10 cellular contexts compared by ENCODE assay signal in the genomic region with DNA sequence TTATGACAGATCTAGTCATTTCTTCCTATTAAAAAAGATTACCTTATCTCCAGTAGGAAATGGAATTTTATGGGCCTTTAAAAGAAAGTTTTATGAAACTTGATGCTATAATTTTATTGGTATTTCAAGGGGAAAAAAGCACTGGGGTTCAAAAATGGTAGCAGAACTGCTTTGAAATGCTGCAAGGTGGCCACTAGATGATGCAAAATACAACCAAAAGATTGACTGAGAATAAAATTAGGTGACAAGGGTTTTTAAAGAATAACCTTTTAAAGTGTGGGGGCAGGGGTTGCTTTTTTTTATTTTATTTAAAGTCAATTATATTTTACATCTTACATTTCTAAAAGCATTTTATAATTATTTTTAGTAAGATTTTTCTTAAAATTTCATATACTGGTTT.
DNase-seq lines count a peak whose midpoint lies in the region; ATAC-seq and TF ChIP-seq lines count a peak whose summit lies in the region.
"Had no signal": no experiment of that assay in that cellular context is flagged by ENCODE, and none has a peak within 500 bp of the region (broad histone marks: within the 10 kb centered on the region; RNA-seq: fewer than 3 reads in every experiment).

No MANE protein-coding gene starts in this region.

- H3K79me2 ChIP-seq in GM23248 (ENCODE audit: insufficient read depth) = no peaks in the 10 kb centered on the region

- ATAC-seq in body of pancreas (no peak), lung (ENCODE audit: insufficient read depth, low FRiP score) (no peak), HG02870 (IDR thresholded peaks at IDR 0.05; ENCODE audit: unreplicated experiment) (no peak)

- H3K9me3 ChIP-seq in GM23248 (ENCODE audit: low read depth) = no peaks in the 10 kb centered on the region
- no peaks in the 10 kb centered on the region for H3K9me3 ChIP-seq in body of pancreas
- H3K9me3 ChIP-seq in lung (ENCODE audit: control insufficient read depth in 2 of 2, insufficient read depth in 1 of 2, low read length in 1 of 2) = no peaks in the 10 kb centered on the region

- no peak overlapping the region for H2AFZ ChIP-seq in GM23248

- H4K20me1 ChIP-seq in GM23248 (ENCODE audit: insufficient read depth) = no peaks in the 10 kb centered on the region

- no peaks in the 10 kb centered on the region for H3K9me2 ChIP-seq in GM23248 (ENCODE audit: insufficient read depth)

- H3K27me3 ChIP-seq in GM23248 (replicated peaks; ENCODE audit: insufficient read depth) (no peaks in the 10 kb centered on the region), body of pancreas (no peaks in the 10 kb centered on the region), lung (ENCODE audit: control insufficient read depth, insufficient read depth) (no peaks in the 10 kb centered on the region)

- in situ Hi-C loops in GM23248 (cut with MboI) = loop anchor here (10.0 kb wide), 1 partner anchor 252 kb away; no protein-coding TSS in a partner anchor

- TF ChIP-seq POLR2A in body of pancreas (IDR thresholded peaks at IDR 0.05) = no peak

- no peaks in the 10 kb centered on the region for H3F3A ChIP-seq in GM23248 (ENCODE audit: insufficient read depth)

- H3K4me3 ChIP-seq in GM23248 (no peak overlapping the region), body of pancreas (no peak overlapping the region), lung (no peak overlapping the region)

- peak; percentile 18 for DNase-seq in AG20443 (ENCODE audit: low spot score)
- DNase-seq in GM23248 = peak; percentile 35
- no peak for DNase-seq in body of pancreas
- no peak for DNase-seq in lung (ENCODE audit: low spot score)
- no peak for DNase-seq in NCI-H1417 treated with DMSO at 0.1 percent for 48 hours (lab: John Stamatoyannopoulos, UW)
- DNase-seq in NCI-H1436 (lab: John Stamatoyannopoulos, UW) = no peak
- no peak for DNase-seq in activated naive CD4-positive, alpha-beta T cell (lab: John Stamatoyannopoulos, UW)
- DNase-seq: left cardiac atrium had no signal

- H3K4me1 ChIP-seq in GM23248 (ENCODE audit: insufficient read depth) = peaks cover 5% of the 10 kb centered on the region; the same call in 1 of the 2 replicates
- H3K4me1 ChIP-seq in body of pancreas = no peaks in the 10 kb centered on the region
- peaks cover 0 to 4% of the 10 kb centered on the region in 2 donors for H3K4me1 ChIP-seq in lung (ENCODE audit: control insufficient read depth in 2 of 2, insufficient read depth in 2 of 2, low read length in 2 of 2)

- intact Hi-C loops in body of pancreas (cut with DNase I) = no loop called here

- peaks cover 41% of the 10 kb centered on the region for H3K36me3 ChIP-seq in GM23248 (ENCODE audit: low read depth)
- peaks cover 0 to 10% of the 10 kb centered on the region in 2 donors for H3K36me3 ChIP-seq in body of pancreas (replicated peaks in 1 of 2; ENCODE audit: insufficient read depth in 1 of 2, low read depth in 2 of 2)
- peaks cover 2 to 5% of the 10 kb centered on the region in 2 donors for H3K36me3 ChIP-seq in lung (ENCODE audit: control insufficient read depth in 2 of 2, insufficient read depth in 2 of 2, low read length in 2 of 2)

- peak; percentile 18 to 70 (median 53) for TF ChIP-seq CTCF in body of pancreas (IDR thresholded peaks at IDR 0.05)
- TF ChIP-seq CTCF in lung (IDR thresholded peaks at IDR 0.05; ENCODE audit: control extremely low read depth, extremely low read depth) = peak; percentile 47

- H3K9ac ChIP-seq in GM23248 = no peak overlapping the region
- H3K9ac ChIP-seq: KMS-11 had no signal

- H3K4me2 ChIP-seq in GM23248 (ENCODE audit: unreplicated experiment) = no peak overlapping the region
- H3K4me2 ChIP-seq: KMS-11 had no signal

- H3K27ac ChIP-seq in GM23248 (no peak overlapping the region), body of pancreas (no peak overlapping the region), lung (ENCODE audit: low read depth in 1 of 2, low read length in 1 of 2) (no peak overlapping the region)
- H3K27ac ChIP-seq: KMS-11 had no signal

Comparison
In these comparisons a context has a peak if more than half of its experiments do, and no peak if none do; other contexts are left out.
1. DNase-seq: peak in AG20443 (single experiment) and GM23248 (single experiment); none in body of pancreas (0 of 4), lung (single experiment), NCI-H1417 treated with DMSO at 0.1 percent for 48 hours (single experiment), NCI-H1436 (single experiment) and activated naive CD4-positive, alpha-beta T cell (0 of 4).